Comparison of ENCODE assay signal across 11 cellular contexts in the genomic region with DNA sequence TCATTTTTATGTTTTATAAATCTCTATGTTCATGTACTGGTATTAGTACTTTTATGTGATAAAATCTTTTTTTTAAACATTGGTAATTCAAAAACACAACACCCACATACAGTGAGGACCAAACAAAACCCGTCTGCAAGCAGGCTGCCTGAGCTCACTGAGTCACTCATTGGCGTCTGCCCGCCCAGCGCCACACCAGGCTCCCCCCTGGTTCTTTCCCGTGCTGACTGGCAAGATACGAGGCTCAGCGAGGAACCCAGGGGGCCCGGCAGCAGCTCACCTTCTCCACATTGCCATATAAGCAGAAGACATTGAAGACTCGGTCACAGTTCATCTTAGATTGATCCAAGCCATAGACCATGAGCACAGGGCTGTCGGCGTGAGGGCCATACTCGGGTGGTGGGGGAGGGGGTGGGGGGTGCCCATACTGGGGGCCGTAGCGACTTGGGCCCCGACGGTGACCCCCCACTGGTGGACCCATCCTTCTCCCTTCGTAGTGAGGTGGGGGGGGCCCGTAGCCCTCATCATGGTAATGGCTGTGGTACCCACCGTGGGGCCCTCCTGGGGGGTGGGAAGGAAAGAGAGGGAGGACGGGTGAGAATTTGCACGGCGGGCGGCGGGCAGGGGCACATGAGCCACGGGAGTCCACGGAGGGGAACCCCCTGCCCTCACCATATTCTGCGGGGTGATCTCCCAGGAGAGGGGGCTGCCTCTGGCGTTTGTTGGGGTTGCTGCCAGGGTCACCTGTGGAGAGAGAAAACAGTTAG. TPM values are rescaled to one million over a fixed set of nuclear protein-coding genes. Genes with fewer than 3 reads are reported as not detected.
DNase-seq lines count a peak whose midpoint lies in the region; ATAC-seq, FAIRE-seq and TF ChIP-seq lines count a peak whose summit lies in the region.
"Had no signal": no experiment of that assay in that cellular context is flagged by ENCODE, and none has a peak within 500 bp of the region (broad histone marks: within the 10 kb centered on the region; RNA-seq: fewer than 3 reads in every experiment).

No MANE protein-coding gene starts in this region.

- H3K27ac ChIP-seq in CD4-positive, alpha-beta memory T cell (ENCODE audit: low read depth, low read length) = no peak overlapping the region
- H3K27ac ChIP-seq in HCT116 (ENCODE audit: low read depth, low read length) (0 out of 2 replicates have a peak overlapping the region, but pooled peaks have one; percentile 10), K562 (ENCODE audit: extremely low read depth, low read depth, low read length) (no peak overlapping the region), Karpas-422 (ENCODE audit: low read length) (no peak overlapping the region)
- H3K27ac ChIP-seq: KMS-11 had no signal

- peaks cover 69 to 89% of the 10 kb centered on the region in 2 donors for H3K36me3 Mint-ChIP-seq in CD4-positive, alpha-beta memory T cell
- H3K36me3 Mint-ChIP-seq in neural crest cell (ENCODE audit: low read depth) = peaks cover 46% of the 10 kb centered on the region

- H3K27ac Mint-ChIP-seq in CD4-positive, alpha-beta memory T cell = peak overlapping the region in 5 of 7 donors; percentile 55 to 99 (median 57)
- no peak overlapping the region for H3K27ac Mint-ChIP-seq in neural crest cell (ENCODE audit: unreplicated experiment)

- no peaks in the 10 kb centered on the region for H3K27me3 ChIP-seq in CD4-positive, alpha-beta memory T cell (ENCODE audit: insufficient read depth, low read length)
- H3K27me3 ChIP-seq in HCT116 (ENCODE audit: insufficient read depth, low read length) (no peaks in the 10 kb centered on the region), K562 (ENCODE audit: control insufficient read depth in 2 of 2, insufficient read depth in 2 of 2, low read length in 2 of 2) (no peaks in the 10 kb centered on the region), Karpas-422 (ENCODE audit: low read length) (no peaks in the 10 kb centered on the region)

- TF ChIP-seq CTCF in HCT116 (IDR thresholded peaks at IDR 0.05 in 2 of 3, conservative IDR thresholded peaks at IDR 0.05 in 1 of 3; ENCODE audit: borderline replicate concordance in 1 of 3, insufficient read depth in 1 of 3, low read depth in 2 of 3, low read length in 2 of 3) (no peak), K562 (IDR thresholded peaks at IDR 0.05 in 2 of 3, conservative IDR thresholded peaks at IDR 0.05 in 1 of 3; ENCODE audit: insufficient read depth in 2 of 3, low read depth in 1 of 3, low read length in 3 of 3) (no peak), neural crest cell (conservative IDR thresholded peaks at IDR 0.05) (no peak)

- H3K4me2 ChIP-seq in HCT116 (ENCODE audit: low read length) = no peak overlapping the region
- H3K4me2 ChIP-seq in K562 (ENCODE audit: insufficient read depth, low read length) = no peak overlapping the region
- no peak overlapping the region for H3K4me2 ChIP-seq in Karpas-422 (ENCODE audit: low read depth, low read length, poor library complexity, severe bottlenecking)
- H3K4me2 ChIP-seq: KMS-11 had no signal

- CTCF ChIA-PET in CD4-positive, alpha-beta memory T cell (lab: Charles Lee; ENCODE audit: partially characterized antibody) = interaction anchor here (0.9 to 2.0 kb wide), 3 partner anchors 9 to 437 kb away, joined by 3 to 10 read pairs (median 4); a partner anchor contains a TSS
- CTCF ChIA-PET in HCT116 (lab: Charles Lee) (no interaction called here), K562 (lab: Yijun Ruan, JAX; ENCODE audit: low intra/inter-chr PET ratio) (no interaction called here), HEK293T (lab: Yijun Ruan, JAX) (no interaction called here)

- no peak for FAIRE-seq in K562 (lab: Jason Lieb, UNC)
- FAIRE-seq: endothelial cell of umbilical vein had no signal

- no peaks in the 10 kb centered on the region for H3K9me3 ChIP-seq in CD4-positive, alpha-beta memory T cell (ENCODE audit: control insufficient read depth in 1 of 2, low read length in 2 of 2)
- H3K9me3 ChIP-seq in HCT116 (ENCODE audit: control insufficient read depth in 1 of 2, insufficient read depth in 1 of 2, low read depth in 1 of 2, low read length in 2 of 2) (no peaks in the 10 kb centered on the region), K562 (replicated peaks; ENCODE audit: control insufficient read depth, insufficient read depth, low read depth, low read length) (no peaks in the 10 kb centered on the region), Karpas-422 (ENCODE audit: low read length) (no peaks in the 10 kb centered on the region)

- H3K36me3 ChIP-seq in CD4-positive, alpha-beta memory T cell (ENCODE audit: insufficient read depth, low read length) = peaks cover 81% of the 10 kb centered on the region
- H3K36me3 ChIP-seq in HCT116 (ENCODE audit: control insufficient read depth in 1 of 2, insufficient read depth in 2 of 2, low read length in 2 of 2) (peaks cover 73 to 86% of the 10 kb centered on the region in 2 experiments), K562 (ENCODE audit: control insufficient read depth, insufficient read depth, low read length) (peaks cover 96% of the 10 kb centered on the region), Karpas-422 (ENCODE audit: insufficient read depth, low read length) (peaks cover 70% of the 10 kb centered on the region)

- no peaks in the 10 kb centered on the region for H3K9me1 ChIP-seq in K562 (ENCODE audit: control insufficient read depth, insufficient read depth, low read length)

- no peaks in the 10 kb centered on the region for H3K9me2 ChIP-seq in HCT116 (ENCODE audit: insufficient read depth)
- H3K9me2 ChIP-seq in Karpas-422 (replicated peaks; ENCODE audit: insufficient read depth, low read length) = no peaks in the 10 kb centered on the region

- H4K20me1 ChIP-seq in HCT116 (ENCODE audit: insufficient read depth) = peaks cover 23% of the 10 kb centered on the region
- H4K20me1 ChIP-seq in K562 (replicated peaks; ENCODE audit: control insufficient read depth, insufficient read depth, low read length) = peaks cover 30% of the 10 kb centered on the region
- H4K20me1 ChIP-seq in Karpas-422 (ENCODE audit: insufficient read depth, low read depth, low read length) = peaks cover 41% of the 10 kb centered on the region

- intact Hi-C loops in CD4-positive, alpha-beta memory T cell (cut with micrococcal nuclease) = no loop called here
- intact Hi-C loops in HCT116 (cut with micrococcal nuclease) (no loop called here), K562 (cut with micrococcal nuclease) (no loop called here)

- peak overlapping the region in 1 of 8 donors; percentile 54 for H3K4me3 Mint-ChIP-seq in CD4-positive, alpha-beta memory T cell
- peak overlapping the region; percentile 31 for H3K4me3 Mint-ChIP-seq in neural crest cell

- RAD21 ChIA-PET in HCT116 (lab: Charles Lee; ENCODE audit: low non-redundant PET in 1 of 2, low total read pairs in 2 of 2, uncharacterized antibody in 2 of 2, unreplicated experiment in 2 of 2) = no interaction called here

- no peak for TF ChIP-seq EP300 in K562 (IDR thresholded peaks at IDR 0.05; ENCODE audit: low read length)

- WGBS in K562 (ENCODE audit: insufficient coverage, low coverage, missing lambda C conversion rate) = 97% methylated on average over 15 of the region's 28 CpGs

- TF ChIP-seq RAD21 in HCT116 (IDR thresholded peaks at IDR 0.05; ENCODE audit: low read depth) = no peak
- TF ChIP-seq RAD21 in K562 (CRISPR knock-in tag; conservative IDR thresholded peaks at IDR 0.05 in 1 of 2, IDR thresholded peaks at IDR 0.05 in 1 of 2) = no peak

- peaks cover 0 to 12% (median 0%) of the 10 kb centered on the region in 8 donors for H3K9me3 Mint-ChIP-seq in CD4-positive, alpha-beta memory T cell
- H3K9me3 Mint-ChIP-seq in neural crest cell = no peaks in the 10 kb centered on the region

- TF ChIP-seq POLR2A in HCT116 (IDR thresholded peaks at IDR 0.05; ENCODE audit: borderline replicate concordance, extremely low read depth, insufficient read depth, insufficient read length) (no peak), K562 (conservative IDR thresholded peaks at IDR 0.05) (no peak)

- no peak for DNase-seq in CD4-positive, alpha-beta memory T cell
- no peak for DNase-seq in HCT116 (ENCODE audit: low read depth, low spot score)
- peak in 2 of 4 experiments; percentile 5 to 13 for DNase-seq in K562 (ENCODE audit: extremely low read depth in 1 of 4, low spot score in 3 of 4)
- no peak for DNase-seq in neural crest cell (ENCODE audit: low read depth, low spot score)
- DNase-seq in HEK293T (ENCODE audit: extremely low spot score) = no peak
- no peak for DNase-seq in Karpas-422
- DNase-seq in mucosa of gallbladder (ENCODE audit: low spot score) = no peak
- DNase-seq: DMS79 treated with DMSO at 0.1 percent for 48 hours had no signal

- H3K27me3 Mint-ChIP-seq in CD4-positive, alpha-beta memory T cell = peaks cover 0 to 1% of the 10 kb centered on the region in 2 donors
- H3K27me3 Mint-ChIP-seq in neural crest cell (ENCODE audit: low read depth) = peaks cover 4% of the 10 kb centered on the region

- H3K4me1 ChIP-seq in CD4-positive, alpha-beta memory T cell (ENCODE audit: insufficient read depth, low read length) = peaks cover 58% of the 10 kb centered on the region
- peaks cover 0 to 26% of the 10 kb centered on the region in 2 experiments; a peak in 2 of 4 replicates for H3K4me1 ChIP-seq in HCT116 (ENCODE audit: control insufficient read depth in 1 of 2, insufficient read depth in 2 of 2, low read length in 2 of 2)
- H3K4me1 ChIP-seq in K562 (replicated peaks in 1 of 2; ENCODE audit: control insufficient read depth in 2 of 2, insufficient read depth in 2 of 2, low read length in 2 of 2) = peaks cover 0 to 14% of the 10 kb centered on the region in 2 experiments; a peak in 4 of 5 replicates
- no peaks in the 10 kb centered on the region for H3K4me1 ChIP-seq in Karpas-422 (ENCODE audit: low read length)

- peaks cover 54% of the 10 kb centered on the region for H3K79me2 ChIP-seq in HCT116 (ENCODE audit: insufficient read depth, low read length)
- H3K79me2 ChIP-seq in K562 (ENCODE audit: control insufficient read depth, insufficient read depth, low read length) = peaks cover 41% of the 10 kb centered on the region
- H3K79me2 ChIP-seq in Karpas-422 (ENCODE audit: low read length) = peaks cover 26% of the 10 kb centered on the region

- no TSS peak for BruUV-seq in HCT116 (replicated peaks; lab: Mats Ljungman, UMichigan)
- BruUV-seq in K562 (replicated peaks; lab: Mats Ljungman, UMichigan) = no TSS peak

- in situ Hi-C loops in K562 (cut with MboI) = no loop called here

- peaks cover 30 to 60% (median 49%) of the 10 kb centered on the region in 4 donors for H3K4me1 Mint-ChIP-seq in CD4-positive, alpha-beta memory T cell
- H3K4me1 Mint-ChIP-seq in neural crest cell = peaks cover 16% of the 10 kb centered on the region

- H2AFZ ChIP-seq in HCT116 (ENCODE audit: low read depth, low read length, poor library complexity, severe bottlenecking) (no peak overlapping the region), K562 (ENCODE audit: low read depth, low read length) (no peak overlapping the region), Karpas-422 (ENCODE audit: low read length) (no peak overlapping the region)

- H3K9ac ChIP-seq in HCT116 (ENCODE audit: low read length) (no peak overlapping the region), K562 (ENCODE audit: insufficient read depth in 1 of 2, low read depth in 2 of 2, low read length in 2 of 2) (no peak overlapping the region), Karpas-422 (ENCODE audit: low read length) (no peak overlapping the region)
- H3K9ac ChIP-seq: KMS-11 had no signal

- ATAC-seq in HCT116 (no peak), K562 (no peak), HG03108 (IDR thresholded peaks at IDR 0.05; ENCODE audit: unreplicated experiment) (no peak)

- no peak overlapping the region for H3K4me3 ChIP-seq in CD4-positive, alpha-beta memory T cell (ENCODE audit: low read length in 2 of 2)
- no peak overlapping the region for H3K4me3 ChIP-seq in HCT116 (replicated peaks in 1 of 2; ENCODE audit: low read depth in 1 of 2, low read length in 2 of 2)
- no peak overlapping the region for H3K4me3 ChIP-seq in K562
- no peak overlapping the region for H3K4me3 ChIP-seq in Karpas-422 (ENCODE audit: low read length)

- POLR2A ChIA-PET in CD4-positive, alpha-beta memory T cell (lab: Charles Lee; ENCODE audit: partially characterized antibody) = interaction anchor here (0.7 to 5.6 kb wide), 8 partner anchors 9 to 52 kb away, joined by 3 to 52 read pairs (median 8); a partner anchor contains a TSS
- POLR2A ChIA-PET in HCT116 (lab: Charles Lee) = interaction anchor here (1.2 to 3.0 kb wide), 3 partner anchors 9 to 195 kb away, joined by 3 to 16 read pairs (median 5); no protein-coding TSS in a partner anchor
- POLR2A ChIA-PET in K562 (lab: Yijun Ruan, JAX) = interaction anchor here (0.6 to 4.7 kb wide), 7 partner anchors 8 to 305 kb away, joined by 3 to 58 read pairs (median 3); a partner anchor contains a TSS
- POLR2A ChIA-PET in HEK293T (lab: Yijun Ruan, JAX) = interaction anchor here (3.3 kb wide), 1 partner anchor 9 kb away, joined by 23 read pairs; no protein-coding TSS in a partner anchor

RNA-seq across cellular contexts. Expression of a gene that starts 8.4 kb away (rescaled TPM):
- 100 to 1,000 TPM; 135 to 143 TPM for total RNA-seq in CD4-positive, alpha-beta memory T cell
- polyA plus RNA-seq in CD4-positive, alpha-beta memory T cell = 100 to 1,000 TPM; 245 to 294 TPM
- total RNA-seq in HCT116 (2021; ENCODE audit: unreplicated experiment) (81.3 TPM), K562 (2014; rRNA removed) (67.3 and 69.6 TPM in 2 replicates), K562 (2014; rRNA removed; fragmentation: Illumina TruSeq; extraction: Trizol) (40.1 and 58.0 TPM in 2 replicates), K562 (2015; rRNA removed; fragmentation: Illumina TruSeq; extraction: Trizol) (84.9 and 98.2 TPM in 2 replicates), K562 (2021) (89.2 and 91.7 TPM in 2 replicates), neural crest cell (77.7 and 79.4 TPM in 2 replicates), mucosa of gallbladder (205 TPM)
- polyA plus RNA-seq in HCT116 (2012) = 110 and 119 TPM in 2 replicates
- total RNA-seq in K562 (2011; cell fraction: chromatin; rRNA removed; ENCODE audit: low replicate concordance) = 23.7 and 41.8 TPM in 2 replicates
- total RNA-seq in K562 (2011; cell fraction: nucleolus; rRNA removed) = 32.6 and 33.9 TPM in 2 replicates
- 34.1 and 35.9 TPM in 2 replicates for total RNA-seq in K562 (2011; cell fraction: nucleoplasm; rRNA removed)
- polyA plus RNA-seq in K562 (2011; rRNA removed) (67.3 and 115 TPM in 2 replicates), K562 (2014; fragmentation: Illumina TruSeq; extraction: Trizol) (133 TPM in 2 replicates), K562 (2014; fragmentation: Nextera tagmentation; extraction: Ambion mirVana) (10 to 100 TPM; 47.5 to 99.9 TPM), K562 (2014; rRNA removed) (55.2 and 118 TPM in 2 replicates)
- 133 and 134 TPM in 2 replicates for polyA plus RNA-seq in K562 (2011; cell fraction: cytosol; rRNA removed)
- 175 and 195 TPM in 2 replicates for polyA plus RNA-seq in K562 (2011; cell fraction: nucleus; rRNA removed)
- polyA plus RNA-seq in K562 (2012) = 242 and 243 TPM in 2 replicates
- 53.8 and 60.0 TPM in 2 replicates for polyA minus RNA-seq in K562 (2011; rRNA and poly(A)+ RNA removed)
- polyA minus RNA-seq in K562 (2011; cell fraction: cytosol; rRNA and poly(A)+ RNA removed) = 38.6 and 49.9 TPM in 2 replicates
- 19.5 and 24.9 TPM in 2 replicates for polyA minus RNA-seq in K562 (2011; cell fraction: nucleus; rRNA and poly(A)+ RNA removed)
- 150 and 162 TPM in 2 replicates for total RNA-seq in Karpas-422 (2014; rRNA removed; shearing (Covaris generic); ENCODE audit: low replicate concordance)

RNA-seq across cellular contexts. Expression of a gene that starts 9.8 kb away (rescaled TPM):
- total RNA-seq in CD4-positive, alpha-beta memory T cell = 100 to 1,000 TPM; 329 to 351 TPM
- polyA plus RNA-seq in CD4-positive, alpha-beta memory T cell = 10 to 100 TPM; 15.2 to 76.0 TPM
- total RNA-seq in HCT116 (2021; ENCODE audit: unreplicated experiment) = 551 TPM
- 391 and 470 TPM in 2 replicates for polyA plus RNA-seq in HCT116 (2012)
- 270 and 391 TPM in 2 replicates for total RNA-seq in K562 (2011; cell fraction: chromatin; rRNA removed; ENCODE audit: low replicate concordance)
- total RNA-seq in K562 (2011; cell fraction: nucleolus; rRNA removed) = 228 and 234 TPM in 2 replicates
- total RNA-seq in K562 (2011; cell fraction: nucleoplasm; rRNA removed) = 270 and 297 TPM in 2 replicates
- total RNA-seq in K562 (2014; rRNA removed) = 313 and 355 TPM in 2 replicates
- 375 and 414 TPM in 2 replicates for total RNA-seq in K562 (2014; rRNA removed; fragmentation: Illumina TruSeq; extraction: Trizol)
- total RNA-seq in K562 (2015; rRNA removed; fragmentation: Illumina TruSeq; extraction: Trizol) = 274 and 290 TPM in 2 replicates
- total RNA-seq in K562 (2021) = 579 and 605 TPM in 2 replicates
- 284 and 572 TPM in 2 replicates for polyA plus RNA-seq in K562 (2011; rRNA removed)
- 251 and 262 TPM in 2 replicates for polyA plus RNA-seq in K562 (2011; cell fraction: cytosol; rRNA removed)
- 342 and 362 TPM in 2 replicates for polyA plus RNA-seq in K562 (2011; cell fraction: nucleus; rRNA removed)
- polyA plus RNA-seq in K562 (2012) = 353 and 512 TPM in 2 replicates
- 550 and 610 TPM in 2 replicates for polyA plus RNA-seq in K562 (2014; fragmentation: Illumina TruSeq; extraction: Trizol)
- 10 to 100 TPM; 39.5 to 51.4 TPM for polyA plus RNA-seq in K562 (2014; fragmentation: Nextera tagmentation; extraction: Ambion mirVana)
- 271 and 299 TPM in 2 replicates for polyA plus RNA-seq in K562 (2014; rRNA removed)
- polyA minus RNA-seq in K562 (2011; rRNA and poly(A)+ RNA removed) = 359 and 423 TPM in 2 replicates
- 278 and 317 TPM in 2 replicates for polyA minus RNA-seq in K562 (2011; cell fraction: cytosol; rRNA and poly(A)+ RNA removed)
- 71.0 and 135 TPM in 2 replicates for polyA minus RNA-seq in K562 (2011; cell fraction: nucleus; rRNA and poly(A)+ RNA removed)
- 718 and 728 TPM in 2 replicates for total RNA-seq in neural crest cell
- 212 and 217 TPM in 2 replicates for total RNA-seq in Karpas-422 (2014; rRNA removed; shearing (Covaris generic); ENCODE audit: low replicate concordance)
- 284 TPM for total RNA-seq in mucosa of gallbladder

RNA-seq across cellular contexts. Expression of a gene that starts 27.3 kb away (rescaled TPM):
- total RNA-seq in CD4-positive, alpha-beta memory T cell = 1 to 10 TPM; 4.7 to 6.1 TPM
- not detected for polyA plus RNA-seq in CD4-positive, alpha-beta memory T cell
- total RNA-seq in HCT116 (2021; ENCODE audit: unreplicated experiment) (0.86 TPM), K562 (2014; rRNA removed) (not detected in 2 replicates), K562 (2014; rRNA removed; fragmentation: Illumina TruSeq; extraction: Trizol) (not detected in 2 replicates), K562 (2015; rRNA removed; fragmentation: Illumina TruSeq; extraction: Trizol) (0.18 TPM in 1 of 2 replicates, not detected in the other), K562 (2021) (1.1 and 1.8 TPM in 2 replicates), neural crest cell (0.77 and 0.86 TPM in 2 replicates), mucosa of gallbladder (1,935 TPM)
- polyA plus RNA-seq in HCT116 (2012) = 0.19 and 0.36 TPM in 2 replicates
- total RNA-seq in K562 (2011; cell fraction: chromatin; rRNA removed; ENCODE audit: low replicate concordance) = 0.95 and 3.4 TPM in 2 replicates
- 2.1 and 2.7 TPM in 2 replicates for total RNA-seq in K562 (2011; cell fraction: nucleolus; rRNA removed)
- 0.61 and 0.95 TPM in 2 replicates for total RNA-seq in K562 (2011; cell fraction: nucleoplasm; rRNA removed)
- polyA plus RNA-seq in K562 (2011; rRNA removed) (0.31 and 0.38 TPM in 2 replicates), K562 (2014; fragmentation: Illumina TruSeq; extraction: Trizol) (0.17 and 0.36 TPM in 2 replicates), K562 (2014; fragmentation: Nextera tagmentation; extraction: Ambion mirVana) (under 1 TPM in 1 of 2 experiments, not detected in 1; 0.08 TPM), K562 (2014; rRNA removed) (0.29 TPM in 1 of 2 replicates, not detected in the other)
- polyA plus RNA-seq in K562 (2011; cell fraction: cytosol; rRNA removed) = 0.25 and 0.96 TPM in 2 replicates
- 3.1 and 3.7 TPM in 2 replicates for polyA plus RNA-seq in K562 (2011; cell fraction: nucleus; rRNA removed)
- polyA plus RNA-seq in K562 (2012) = 0.58 and 0.64 TPM in 2 replicates
- 0.14 TPM in 1 of 2 replicates, not detected in the other for polyA minus RNA-seq in K562 (2011; rRNA and poly(A)+ RNA removed)
- not detected in 2 replicates for polyA minus RNA-seq in K562 (2011; cell fraction: cytosol; rRNA and poly(A)+ RNA removed)
- 0.67 TPM in 1 of 2 replicates, not detected in the other for polyA minus RNA-seq in K562 (2011; cell fraction: nucleus; rRNA and poly(A)+ RNA removed)
- total RNA-seq in Karpas-422 (2014; rRNA removed; shearing (Covaris generic); ENCODE audit: low replicate concordance) = 0.52 and 1.4 TPM in 2 replicates
- total RNA-seq: endothelial cell of umbilical vein had no signal

RNA-seq across cellular contexts. Expression of a gene that starts 38.1 kb away (rescaled TPM):
- 10 to 100 TPM; 64.4 to 65.9 TPM for total RNA-seq in CD4-positive, alpha-beta memory T cell
- 10 to 100 TPM; 20.9 to 53.3 TPM for polyA plus RNA-seq in CD4-positive, alpha-beta memory T cell
- total RNA-seq in HCT116 (2021; ENCODE audit: unreplicated experiment) (28.6 TPM), K562 (2014; rRNA removed) (5.1 TPM in 2 replicates), K562 (2014; rRNA removed; fragmentation: Illumina TruSeq; extraction: Trizol) (3.1 and 3.7 TPM in 2 replicates), K562 (2015; rRNA removed; fragmentation: Illumina TruSeq; extraction: Trizol) (4.1 and 5.3 TPM in 2 replicates), K562 (2021) (5.9 and 6.2 TPM in 2 replicates), neural crest cell (1.4 and 1.6 TPM in 2 replicates), mucosa of gallbladder (11.9 TPM)
- polyA plus RNA-seq in HCT116 (2012) = 27.0 and 28.7 TPM in 2 replicates
- total RNA-seq in K562 (2011; cell fraction: chromatin; rRNA removed; ENCODE audit: low replicate concordance) = 12.5 and 23.7 TPM in 2 replicates
- 11.8 and 15.2 TPM in 2 replicates for total RNA-seq in K562 (2011; cell fraction: nucleolus; rRNA removed)
- total RNA-seq in K562 (2011; cell fraction: nucleoplasm; rRNA removed) = 11.6 and 13.7 TPM in 2 replicates
- polyA plus RNA-seq in K562 (2011; rRNA removed) (10.9 and 17.3 TPM in 2 replicates), K562 (2014; fragmentation: Illumina TruSeq; extraction: Trizol) (3.8 and 4.9 TPM in 2 replicates), K562 (2014; fragmentation: Nextera tagmentation; extraction: Ambion mirVana) (1 to 10 TPM in 1 of 2 experiments, under 1 TPM in 1; 0.82 to 1.1 TPM), K562 (2014; rRNA removed) (4.9 and 5.0 TPM in 2 replicates)
- 10.6 and 12.7 TPM in 2 replicates for polyA plus RNA-seq in K562 (2011; cell fraction: cytosol; rRNA removed)
- polyA plus RNA-seq in K562 (2011; cell fraction: nucleus; rRNA removed) = 18.6 and 22.5 TPM in 2 replicates
- 5.2 and 22.0 TPM in 2 replicates for polyA plus RNA-seq in K562 (2012)
- 4.1 and 5.7 TPM in 2 replicates for polyA minus RNA-seq in K562 (2011; rRNA and poly(A)+ RNA removed)
- polyA minus RNA-seq in K562 (2011; cell fraction: cytosol; rRNA and poly(A)+ RNA removed) = 3.1 and 8.8 TPM in 2 replicates
- 6.2 and 11.0 TPM in 2 replicates for polyA minus RNA-seq in K562 (2011; cell fraction: nucleus; rRNA and poly(A)+ RNA removed)
- 69.3 and 77.5 TPM in 2 replicates for total RNA-seq in Karpas-422 (2014; rRNA removed; shearing (Covaris generic); ENCODE audit: low replicate concordance)

RNA-seq across cellular contexts. Expression of a gene that starts 51.0 kb away (rescaled TPM):
- total RNA-seq in CD4-positive, alpha-beta memory T cell = not detected
- polyA plus RNA-seq in CD4-positive, alpha-beta memory T cell = not detected
- total RNA-seq in HCT116 (2021; ENCODE audit: unreplicated experiment) (2.4 TPM), K562 (2014; rRNA removed) (not detected in 2 replicates), K562 (2014; rRNA removed; fragmentation: Illumina TruSeq; extraction: Trizol) (not detected in 2 replicates), K562 (2015; rRNA removed; fragmentation: Illumina TruSeq; extraction: Trizol) (not detected in 2 replicates), K562 (2021) (not detected in 2 replicates), neural crest cell (not detected in 2 replicates), mucosa of gallbladder (3.1 TPM)
- polyA plus RNA-seq in HCT116 (2012) = 1.4 and 2.0 TPM in 2 replicates
- not detected in 2 replicates for total RNA-seq in K562 (2011; cell fraction: chromatin; rRNA removed; ENCODE audit: low replicate concordance)
- total RNA-seq in K562 (2011; cell fraction: nucleolus; rRNA removed) = not detected in 2 replicates
- total RNA-seq in K562 (2011; cell fraction: nucleoplasm; rRNA removed) = not detected in 2 replicates
- polyA plus RNA-seq in K562 (2011; rRNA removed) (not detected in 2 replicates), K562 (2014; fragmentation: Illumina TruSeq; extraction: Trizol) (not detected in 2 replicates), K562 (2014; fragmentation: Nextera tagmentation; extraction: Ambion mirVana) (not detected), K562 (2014; rRNA removed) (not detected in 2 replicates)
- polyA plus RNA-seq in K562 (2011; cell fraction: cytosol; rRNA removed) = not detected in 2 replicates
- polyA plus RNA-seq in K562 (2011; cell fraction: nucleus; rRNA removed) = not detected in 2 replicates
- not detected in 2 replicates for polyA plus RNA-seq in K562 (2012)
- polyA minus RNA-seq in K562 (2011; rRNA and poly(A)+ RNA removed) = not detected in 2 replicates
- not detected in 2 replicates for polyA minus RNA-seq in K562 (2011; cell fraction: cytosol; rRNA and poly(A)+ RNA removed)
- polyA minus RNA-seq in K562 (2011; cell fraction: nucleus; rRNA and poly(A)+ RNA removed) = not detected in 2 replicates
- total RNA-seq in Karpas-422 (2014; rRNA removed; shearing (Covaris generic); ENCODE audit: low replicate concordance) = not detected in 2 replicates
- total RNA-seq: endothelial cell of umbilical vein had no signal
- polyA plus RNA-seq: endothelial cell of umbilical vein had no signal

Comparison
In these comparisons a context has a peak if more than half of its experiments do, and no peak if none do; other contexts are left out.
1. RNA of a gene that starts 27.3 kb away (total RNA-seq): 1,935 TPM in mucosa of gallbladder (single experiment); 4.7 to 6.1 TPM in CD4-positive, alpha-beta memory T cell, 0.77 to 0.86 TPM in neural crest cell, 0.86 TPM in HCT116 (single experiment), 0.52 to 1.4 TPM in Karpas-422 and 0.18 to 3.4 TPM in K562; every median in the first group is over 100 times any median in the second.